9 cellular contexts compared by ENCODE assay signal in genomic region chr12:14167005-14167628, GRCh38.
DNase-seq lines count a peak whose midpoint lies in the region; ATAC-seq and TF ChIP-seq lines count a peak whose summit lies in the region.
"Had no signal": no experiment of that assay in that cellular context is flagged by ENCODE, and none has a peak within 500 bp of the region (broad histone marks: within the 10 kb centered on the region; RNA-seq: fewer than 3 reads in every experiment).

No MANE protein-coding gene starts in this region.

- no peak overlapping the region for H3K27ac Mint-ChIP-seq in HFFc6
- no peak overlapping the region for H3K27ac Mint-ChIP-seq in osteocyte (ENCODE audit: unreplicated experiment)
- H3K27ac Mint-ChIP-seq: activated naive CD4-positive, alpha-beta T cell treated with anti-CD3 and anti-CD28 coated beads, Interleukin-2, amount 50 U/mL, for 72 hours had no signal

- no peaks in the 10 kb centered on the region for H3K4me1 Mint-ChIP-seq in HFFc6 (ENCODE audit: low read depth)
- no peaks in the 10 kb centered on the region for H3K4me1 Mint-ChIP-seq in osteocyte (ENCODE audit: unreplicated experiment)

- no peak overlapping the region for H3K4me3 Mint-ChIP-seq in HFFc6
- no peak overlapping the region for H3K4me3 Mint-ChIP-seq in osteocyte (ENCODE audit: unreplicated experiment)

- H3K36me3 Mint-ChIP-seq in HFFc6 (ENCODE audit: low read depth) (no peaks in the 10 kb centered on the region), osteocyte (ENCODE audit: unreplicated experiment) (no peaks in the 10 kb centered on the region)
- H3K36me3 Mint-ChIP-seq: activated naive CD4-positive, alpha-beta T cell treated with anti-CD3 and anti-CD28 coated beads, Interleukin-2, amount 50 U/mL, for 72 hours had no signal

- H3K27me3 Mint-ChIP-seq in HFFc6 (ENCODE audit: insufficient read depth) (peaks cover 3% of the 10 kb centered on the region; the same call in 1 of the 2 replicates), osteocyte (ENCODE audit: unreplicated experiment) (no peaks in the 10 kb centered on the region)

- peak; percentile 77 for DNase-seq in ELF-1 (ENCODE audit: low read depth, low spot score)
- peak; percentile 47 for DNase-seq in HFFc6
- peak; percentile 22 for DNase-seq in NCI-H446 treated with DMSO at 0.1 percent for 48 hours (lab: John Stamatoyannopoulos, UW)
- DNase-seq in activated CD8-positive, alpha-beta memory T cell treated with anti-CD3 and anti-CD28 coated beads, Interleukin-2, amount 50 U/mL, for 4 hours: peak; percentile 30
- DNase-seq in fibroblast of the conjunctiva (ENCODE audit: low read depth): peak; percentile 14
- no peak for DNase-seq in osteocyte (ENCODE audit: extremely low spot score, unreplicated experiment)

- H3K9me3 Mint-ChIP-seq in HFFc6 (no peaks in the 10 kb centered on the region), osteocyte (ENCODE audit: unreplicated experiment) (no peaks in the 10 kb centered on the region)
- H3K9me3 Mint-ChIP-seq: activated naive CD4-positive, alpha-beta T cell treated with anti-CD3 and anti-CD28 coated beads, Interleukin-2, amount 50 U/mL, for 72 hours had no signal

- ATAC-seq in HG03139 (IDR thresholded peaks at IDR 0.05; ENCODE audit: unreplicated experiment): no peak
- ATAC-seq in HG02870 (IDR thresholded peaks at IDR 0.05; ENCODE audit: unreplicated experiment): no peak
- ATAC-seq: activated naive CD4-positive, alpha-beta T cell treated with anti-CD3 and anti-CD28 coated beads, Interleukin-2, amount 50 U/mL, for 72 hours had no signal

- TF ChIP-seq CTCF in HFFc6 (IDR thresholded peaks at IDR 0.05) (peak; percentile 97), osteocyte (IDR thresholded peaks at IDR 0.05) (peak; percentile 94)
